28 cellular contexts compared by ENCODE assay signal in genomic region chr1:202683029-202683428, GRCh38. TPM values are rescaled to one million over a fixed set of nuclear protein-coding genes. Genes with fewer than 3 reads are reported as not detected.
DNase-seq lines count a peak whose midpoint lies in the region; ATAC-seq, FAIRE-seq and TF ChIP-seq lines count a peak whose summit lies in the region.
"Had no signal": no experiment of that assay in that cellular context is flagged by ENCODE, and none has a peak within 500 bp of the region (broad histone marks: within the 10 kb centered on the region; RNA-seq: fewer than 3 reads in every experiment).

No MANE protein-coding gene starts in this region.

- intact Hi-C loops in K562 (cut with micrococcal nuclease): no loop called here

- H2AFZ ChIP-seq in K562 (ENCODE audit: low read depth, low read length): no peak overlapping the region

- TF ChIP-seq CTCF in HEK293 (tag by site-specific recombination; IDR thresholded peaks at IDR 0.05): no peak
- TF ChIP-seq CTCF in K562 (IDR thresholded peaks at IDR 0.05 in 2 of 3, conservative IDR thresholded peaks at IDR 0.05 in 1 of 3; ENCODE audit: insufficient read depth in 2 of 3, low read depth in 1 of 3, low read length in 3 of 3): no peak

- H3K36me3 ChIP-seq in HEK293 (ENCODE audit: control insufficient read depth in 2 of 2, insufficient read depth in 1 of 2, low read length in 2 of 2): no peaks in the 10 kb centered on the region
- H3K36me3 ChIP-seq in K562 (ENCODE audit: control insufficient read depth, insufficient read depth, low read length): no peaks in the 10 kb centered on the region
- H3K36me3 ChIP-seq: BE2C, BLaER1 had no signal

- H3K79me2 ChIP-seq in K562 (ENCODE audit: control insufficient read depth, insufficient read depth, low read length): no peaks in the 10 kb centered on the region

- H3K4me1 ChIP-seq in HEK293 (ENCODE audit: control insufficient read depth, insufficient read depth, low read length): no peaks in the 10 kb centered on the region
- no peaks in the 10 kb centered on the region for H3K4me1 ChIP-seq in K562 (replicated peaks in 1 of 2; ENCODE audit: control insufficient read depth in 2 of 2, insufficient read depth in 2 of 2, low read length in 2 of 2)
- H3K4me1 ChIP-seq: BE2C, BLaER1 had no signal

- no TSS peak for BruUV-seq in K562 (replicated peaks; lab: Mats Ljungman, UMichigan)

- POLR2A ChIA-PET in HEK293 (lab: Yijun Ruan, JAX) (no interaction called here), K562 (lab: Yijun Ruan, JAX) (interaction anchor here (0.6 to 2.2 kb wide), 3 partner anchors 9 to 33 kb away, joined by 3 to 11 read pairs (median 5); no protein-coding TSS in a partner anchor)

- H3K27ac ChIP-seq in HEK293 (ENCODE audit: extremely low read depth, low read depth, low read length) (no peak overlapping the region), K562 (ENCODE audit: extremely low read depth, low read depth, low read length) (no peak overlapping the region; the same call in 2 of the 3 replicates)
- H3K27ac ChIP-seq: BLaER1 had no signal

- TF ChIP-seq RAD21 in K562 (CRISPR knock-in tag; conservative IDR thresholded peaks at IDR 0.05 in 1 of 2, IDR thresholded peaks at IDR 0.05 in 1 of 2): no peak

- TF ChIP-seq POLR2A in K562 (conservative IDR thresholded peaks at IDR 0.05): no peak

- ATAC-seq in K562: no peak
- ATAC-seq: GM12878 had no signal

- H3K27me3 ChIP-seq in K562 (ENCODE audit: control insufficient read depth in 2 of 2, insufficient read depth in 2 of 2, low read length in 2 of 2): peaks cover 28 to 64% of the 10 kb centered on the region in 2 experiments
- H3K27me3 ChIP-seq: BE2C, BLaER1 had no signal

- no peak overlapping the region for H3K9ac ChIP-seq in K562 (ENCODE audit: insufficient read depth in 1 of 2, low read depth in 2 of 2, low read length in 2 of 2)
- H3K9ac ChIP-seq: BLaER1 had no signal

- no peak for FAIRE-seq in K562 (lab: Jason Lieb, UNC)
- peak; percentile 20 for FAIRE-seq in urothelium cell line (lab: Jason Lieb, UNC)
- FAIRE-seq: A204.1, G401.6, GM12878, GM12892, GM18507 had no signal

- CTCF ChIA-PET in HEK293 (lab: Yijun Ruan, JAX) (interaction anchor here (1.2 kb wide), 1 partner anchor 22 kb away, joined by 3 read pairs; no protein-coding TSS in a partner anchor), K562 (lab: Yijun Ruan, JAX; ENCODE audit: low intra/inter-chr PET ratio) (no interaction called here)

- DNase-seq in EH (ENCODE audit: low read depth): peak; percentile 17
- no peak for DNase-seq in K562 (ENCODE audit: extremely low read depth in 1 of 4, low spot score in 3 of 4)
- no peak for DNase-seq in urothelium cell line (ENCODE audit: low spot score)
- DNase-seq in LoVo (ENCODE audit: low spot score): no peak
- no peak for DNase-seq in hypothalamus (lab: John Stamatoyannopoulos, UW)
- DNase-seq in activated CD4-positive, alpha-beta T cell treated with anti-CD3 and anti-CD28 coated beads for 48 hours: no peak
- DNase-seq: 8988T; ACHN; BE2C; C1 segment of cervical spinal cord; CD4-positive, alpha-beta memory T cell; CD4-positive, CD25-positive, alpha-beta regulatory T cell; CD8-positive, alpha-beta memory T cell; COR-L47; DMS 273 treated with DMSO at 0.1 percent for 48 hours; DMS153; DMS53; DMS79; DND-41 had no signal

- under 1% methylated on average over 4 of the region's 4 CpGs for WGBS in K562 (ENCODE audit: insufficient coverage, low coverage, missing lambda C conversion rate)

- no peak overlapping the region for H3K4me2 ChIP-seq in K562 (ENCODE audit: insufficient read depth, low read length)
- H3K4me2 ChIP-seq: BLaER1 had no signal

- no peak overlapping the region for H3K4me3 ChIP-seq in HEK293 (ENCODE audit: low read depth, low read length)
- H3K4me3 ChIP-seq in K562: no peak overlapping the region
- H3K4me3 ChIP-seq: BLaER1, GM12878 had no signal

- H3K9me3 ChIP-seq in HEK293 (ENCODE audit: control insufficient read depth, insufficient read depth, low read depth, low read length) (no peaks in the 10 kb centered on the region), K562 (replicated peaks; ENCODE audit: control insufficient read depth, insufficient read depth, low read depth, low read length) (no peaks in the 10 kb centered on the region)
- H3K9me3 ChIP-seq: BE2C, BLaER1 had no signal

- in situ Hi-C loops in K562 (cut with MboI): no loop called here

- no peaks in the 10 kb centered on the region for H3K9me1 ChIP-seq in K562 (ENCODE audit: control insufficient read depth, insufficient read depth, low read length)

- H4K20me1 ChIP-seq in K562 (replicated peaks; ENCODE audit: control insufficient read depth, insufficient read depth, low read length): no peaks in the 10 kb centered on the region

- TF ChIP-seq EP300 in K562 (IDR thresholded peaks at IDR 0.05; ENCODE audit: low read length): no peak

TF ChIP-seq in HEK293, 187 proteins besides CTCF, POLR2A, EP300 and RAD21:
- TF ChIP-seq ZNF169 (tag by site-specific recombination; IDR thresholded peaks at IDR 0.05) (no peak), ZNF157 (tag by site-specific recombination; IDR thresholded peaks at IDR 0.05) (peak; percentile 72)

TF ChIP-seq in K562, 482 proteins besides CTCF, POLR2A, EP300 and RAD21 (continues in another document):
- peak; percentile 17; the same call in 1 of the 2 replicates for TF ChIP-seq NFE2 (IDR thresholded peaks at IDR 0.05; ENCODE audit: low read depth)
- 0 out of 2 replicates have a peak, but pooled peaks have one; percentile 14 for TF ChIP-seq C11orf30 (IDR thresholded peaks at IDR 0.05; ENCODE audit: low read depth)
- TF ChIP-seq REST (CRISPR knock-in tag; IDR thresholded peaks at IDR 0.05; ENCODE audit: low read depth): no peak
- no peak for TF ChIP-seq ZNF512 (tag; IDR thresholded peaks at IDR 0.05)

RNA-seq across cellular contexts. Expression of gene SYT2, which starts 27.2 kb away (rescaled TPM):
- 0.07 TPM in 1 of 2 replicates, not detected in the other for total RNA-seq in K562 (2011; cell fraction: chromatin; rRNA removed; ENCODE audit: low replicate concordance)
- not detected in 2 replicates for total RNA-seq in K562 (2011; cell fraction: nucleolus; rRNA removed)
- total RNA-seq in K562 (2011; cell fraction: nucleoplasm; rRNA removed): not detected in 2 replicates
- total RNA-seq in K562 (2014; rRNA removed) (not detected in 2 replicates), K562 (2014; rRNA removed; fragmentation: Illumina TruSeq; extraction: Trizol) (not detected in 2 replicates), K562 (2015; rRNA removed; fragmentation: Illumina TruSeq; extraction: Trizol) (not detected in 2 replicates), K562 (2021) (0.02 TPM in 1 of 2 replicates, not detected in the other)
- polyA plus RNA-seq in K562 (2011; rRNA removed) (not detected in 2 replicates), K562 (2014; fragmentation: Illumina TruSeq; extraction: Trizol) (not detected in 2 replicates), K562 (2014; fragmentation: Nextera tagmentation; extraction: Ambion mirVana) (not detected), K562 (2014; rRNA removed) (not detected in 2 replicates)
- polyA plus RNA-seq in K562 (2011; cell fraction: cytosol; rRNA removed): not detected in 2 replicates
- polyA plus RNA-seq in K562 (2011; cell fraction: nucleus; rRNA removed): not detected in 2 replicates
- 0.04 TPM in 1 of 2 replicates, not detected in the other for polyA plus RNA-seq in K562 (2012)
- polyA minus RNA-seq in K562 (2011; rRNA and poly(A)+ RNA removed): not detected in 2 replicates
- not detected in 2 replicates for polyA minus RNA-seq in K562 (2011; cell fraction: cytosol; rRNA and poly(A)+ RNA removed)
- polyA minus RNA-seq in K562 (2011; cell fraction: nucleus; rRNA and poly(A)+ RNA removed): not detected in 2 replicates
- total RNA-seq: CD4-positive, alpha-beta memory T cell; CD4-positive, CD25-positive, alpha-beta regulatory T cell; CD8-positive, alpha-beta memory T cell; Daoy; GM12878 had no signal
- polyA plus RNA-seq: CD14-positive monocyte; CD8-positive, alpha-beta memory T cell; GM12878 had no signal
